2 cellular contexts compared by ENCODE assay signal in the genomic region with DNA sequence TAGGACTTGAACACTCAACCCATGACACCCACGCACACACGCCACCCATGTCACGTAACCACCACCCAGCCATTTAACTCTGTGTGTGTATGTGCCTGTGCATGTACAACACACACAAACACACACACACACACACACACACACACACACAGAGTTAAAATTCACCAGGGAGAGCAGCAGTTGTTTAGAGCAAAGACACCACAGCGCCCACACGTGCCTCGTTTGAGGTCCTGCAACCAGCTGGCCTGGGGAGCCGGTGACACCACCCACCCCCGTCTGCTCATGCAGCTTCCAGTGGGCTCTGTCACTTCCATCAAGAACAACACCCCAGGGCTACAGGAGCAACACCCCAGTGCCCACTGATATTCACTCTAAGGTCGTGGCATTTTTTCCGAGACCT.
TF ChIP-seq lines count a peak whose summit lies in the region.

No MANE protein-coding gene starts in this region.

TF ChIP-seq in SK-N-SH, 30 proteins besides CTCF, POLR2A, EP300 and RAD21 (continued from another document):
- TF ChIP-seq FOSL2 (IDR thresholded peaks at IDR 0.05; ENCODE audit: borderline replicate concordance, low read depth) (no peak), SMC3 (IDR thresholded peaks at IDR 0.05; ENCODE audit: low read depth, low read length) (peak; percentile 30; the same call in 1 of the 2 replicates), SIN3A (IDR thresholded peaks at IDR 0.05; ENCODE audit: borderline replicate concordance, low read depth, low read length) (no peak), TAF1 (IDR thresholded peaks at IDR 0.05; ENCODE audit: borderline replicate concordance, low read depth, low read length) (no peak), POLR2AphosphoS5 (IDR thresholded peaks at IDR 0.05; ENCODE audit: low read depth, low read length) (no peak), FOXJ3 (CRISPR knock-in tag; IDR thresholded peaks at IDR 0.05) (no peak), ZBTB33 (IDR thresholded peaks at IDR 0.05; ENCODE audit: borderline replicate concordance, low read depth) (no peak)

TF ChIP-seq in SK-N-SH treated with all-trans-retinoic acid at 6 μM for 48 hours, 23 proteins besides CTCF, POLR2A, EP300 and RAD21 (continued from another document):
- TF ChIP-seq CSRNP3 (CRISPR knock-in tag; IDR thresholded peaks at IDR 0.05) (no peak), ESRRG (CRISPR knock-in tag; IDR thresholded peaks at IDR 0.05) (no peak), ZNF8 (CRISPR knock-in tag; IDR thresholded peaks at IDR 0.05) (no peak), ZNF70 (CRISPR knock-in tag; IDR thresholded peaks at IDR 0.05) (no peak), ZC3H10 (CRISPR knock-in tag; IDR thresholded peaks at IDR 0.05) (no peak), ZFP3 (CRISPR knock-in tag; IDR thresholded peaks at IDR 0.05) (no peak), GLIS3 (CRISPR knock-in tag; IDR thresholded peaks at IDR 0.05) (no peak)
